In genomic region chr15:64288577-64288976, GRCh38 we compare ENCODE assay signal across 21 cellular contexts.
DNase-seq lines count a peak whose midpoint lies in the region; ATAC-seq and TF ChIP-seq lines count a peak whose summit lies in the region.
"Had no signal": no experiment of that assay in that cellular context is flagged by ENCODE, and none has a peak within 500 bp of the region (broad histone marks: within the 10 kb centered on the region; RNA-seq: fewer than 3 reads in every experiment).

No MANE protein-coding gene starts in this region.

- no peaks in the 10 kb centered on the region for H3K9me3 ChIP-seq in mesenchymal stem cell (ENCODE audit: control insufficient read depth, low read length)
- H3K9me3 ChIP-seq: upper lobe of left lung had no signal

- no peak overlapping the region for H3K18ac ChIP-seq in mesenchymal stem cell (ENCODE audit: low read depth in 1 of 2, low read length in 2 of 2)

- no peaks in the 10 kb centered on the region for H3K27me3 ChIP-seq in mesenchymal stem cell (ENCODE audit: control insufficient read depth in 1 of 2, insufficient read depth in 1 of 2, low read length in 2 of 2)
- H3K27me3 ChIP-seq: dorsolateral prefrontal cortex, upper lobe of left lung had no signal

- H3K14ac ChIP-seq in mesenchymal stem cell (ENCODE audit: low read length in 2 of 2) = no peak overlapping the region

- H3K9me3 Mint-ChIP-seq in stimulated activated memory B cell treated with anti-CD40 and anti-IgM and Interleukin-4, amounts not matched to agents 10 μg/mL and 1 μg/mL and 100 μg/mL, for 72 hours = no peaks in the 10 kb centered on the region
- H3K9me3 Mint-ChIP-seq: activated CD4-positive, alpha-beta memory T cell treated with anti-CD3 and anti-CD28 coated beads for 36 hours; nephron; stimulated activated naive CD8-positive, alpha-beta T cell treated with anti-CD3 and anti-CD28 coated beads, Interleukin-15, Interleukin-2, amounts not matched to agents 100 ng/mL and 50 ng/mL, for 24 hours had no signal

- in situ Hi-C loops in astrocyte of the spinal cord (cut with HindIII; ENCODE audit: low sequenced_read_pairs) = no loop called here

- DNase-seq in EH (ENCODE audit: low read depth) = peak; percentile 57
- peak; percentile 11 for DNase-seq in HS-5 (ENCODE audit: low read depth)
- DNase-seq in astrocyte of the spinal cord (ENCODE audit: low read depth, low spot score) = peak; percentile 10
- DNase-seq in mesenchymal stem cell = peak; percentile 86
- no peak for DNase-seq in pons (ENCODE audit: low spot score)
- no peak for DNase-seq in A172 (ENCODE audit: low spot score)
- DNase-seq: activated CD4-positive, alpha-beta memory T cell treated with anti-CD3 and anti-CD28 coated beads for 36 hours; activated naive CD4-positive, alpha-beta T cell treated with anti-CD3 and anti-CD28 coated beads, Interleukin-2, amount 50 U/mL, for 16 hours; activated T-cell treated with anti-CD3 and anti-CD28 coated beads, Interleukin-2, amount 50 U/mL, for 1 hour; DMS79 treated with DMSO at 0.1 percent for 48 hours; dorsolateral prefrontal cortex; NCI-H1048; NCI-H226; WERI-Rb-1 had no signal

- H3K9ac ChIP-seq in mesenchymal stem cell (ENCODE audit: low read length) = no peak overlapping the region

- H3K23ac ChIP-seq in mesenchymal stem cell (ENCODE audit: low read length in 2 of 2) = no peak overlapping the region

- no peak overlapping the region for H2AFZ ChIP-seq in mesenchymal stem cell (ENCODE audit: low read depth, low read length)

- H3K4me2 ChIP-seq in mesenchymal stem cell (ENCODE audit: low read length, poor library complexity, severe bottlenecking) = no peak overlapping the region

- no peak overlapping the region for H3K27ac ChIP-seq in mesenchymal stem cell (ENCODE audit: low read length, poor library complexity, severe bottlenecking)
- H3K27ac ChIP-seq: dorsolateral prefrontal cortex, upper lobe of left lung, WERI-Rb-1 had no signal

- H3K27me3 Mint-ChIP-seq in stimulated activated memory B cell treated with anti-CD40 and anti-IgM and Interleukin-4, amounts not matched to agents 10 μg/mL and 1 μg/mL and 100 μg/mL, for 72 hours = no peaks in the 10 kb centered on the region
- H3K27me3 Mint-ChIP-seq: activated CD4-positive, alpha-beta memory T cell treated with anti-CD3 and anti-CD28 coated beads for 36 hours; stimulated activated naive CD8-positive, alpha-beta T cell treated with anti-CD3 and anti-CD28 coated beads, Interleukin-15, Interleukin-2, amounts not matched to agents 100 ng/mL and 50 ng/mL, for 24 hours had no signal

- H3K4ac ChIP-seq in mesenchymal stem cell (ENCODE audit: low read depth in 1 of 2, low read length in 2 of 2) = no peak overlapping the region

- peaks cover 4% of the 10 kb centered on the region for H3K4me1 ChIP-seq in mesenchymal stem cell (ENCODE audit: control insufficient read depth, insufficient read depth, low read depth, low read length)

- 20% methylated on average over 1 of the region's 1 CpG for WGBS in mesenchymal stem cell

- no peak overlapping the region for H2AK5ac ChIP-seq in mesenchymal stem cell (ENCODE audit: low read length, severe bottlenecking)

- H3K4me3 Mint-ChIP-seq in stimulated activated memory B cell treated with anti-CD40 and anti-IgM and Interleukin-4, amounts not matched to agents 10 μg/mL and 1 μg/mL and 100 μg/mL, for 72 hours = no peak overlapping the region
- H3K4me3 Mint-ChIP-seq: activated CD4-positive, alpha-beta memory T cell treated with anti-CD3 and anti-CD28 coated beads for 36 hours; nephron; stimulated activated naive CD8-positive, alpha-beta T cell treated with anti-CD3 and anti-CD28 coated beads, Interleukin-15, Interleukin-2, amounts not matched to agents 100 ng/mL and 50 ng/mL, for 24 hours had no signal

- H3K4me3 ChIP-seq in astrocyte of the spinal cord (ENCODE audit: low read depth, low read length) (no peak overlapping the region), mesenchymal stem cell (ENCODE audit: insufficient read depth in 1 of 2, low read depth in 1 of 2, low read length in 2 of 2) (no peak overlapping the region)
- H3K4me3 ChIP-seq: dorsolateral prefrontal cortex, upper lobe of left lung had no signal

- peaks cover 26% of the 10 kb centered on the region for H3K4me1 Mint-ChIP-seq in stimulated activated memory B cell treated with anti-CD40 and anti-IgM and Interleukin-4, amounts not matched to agents 10 μg/mL and 1 μg/mL and 100 μg/mL, for 72 hours

- peaks cover 20% of the 10 kb centered on the region for H3K36me3 Mint-ChIP-seq in stimulated activated memory B cell treated with anti-CD40 and anti-IgM and Interleukin-4, amounts not matched to agents 10 μg/mL and 1 μg/mL and 100 μg/mL, for 72 hours
- H3K36me3 Mint-ChIP-seq: activated CD4-positive, alpha-beta memory T cell treated with anti-CD3 and anti-CD28 coated beads for 36 hours had no signal

- H2BK5ac ChIP-seq in mesenchymal stem cell (ENCODE audit: low read depth, low read length, poor library complexity, severe bottlenecking) = no peak overlapping the region

- H2BK15ac ChIP-seq in mesenchymal stem cell (ENCODE audit: low read depth, poor library complexity, severe bottlenecking) = no peak overlapping the region

- H4K8ac ChIP-seq in mesenchymal stem cell (ENCODE audit: low read length) = no peak overlapping the region

- H4K91ac ChIP-seq in mesenchymal stem cell (ENCODE audit: low read length) = no peak overlapping the region

- peaks cover 9% of the 10 kb centered on the region for H3K79me1 ChIP-seq in mesenchymal stem cell (replicated peaks; ENCODE audit: low read length, poor library complexity, severe bottlenecking)

- no peak overlapping the region for H3K27ac Mint-ChIP-seq in stimulated activated memory B cell treated with anti-CD40 and anti-IgM and Interleukin-4, amounts not matched to agents 10 μg/mL and 1 μg/mL and 100 μg/mL, for 72 hours
- H3K27ac Mint-ChIP-seq: activated CD4-positive, alpha-beta memory T cell treated with anti-CD3 and anti-CD28 coated beads for 36 hours; stimulated activated naive CD8-positive, alpha-beta T cell treated with anti-CD3 and anti-CD28 coated beads, Interleukin-15, Interleukin-2, amounts not matched to agents 100 ng/mL and 50 ng/mL, for 24 hours had no signal

- H2BK12ac ChIP-seq in mesenchymal stem cell (ENCODE audit: low read length in 2 of 2) = no peak overlapping the region

- TF ChIP-seq CTCF in astrocyte of the spinal cord (IDR thresholded peaks at IDR 0.05; ENCODE audit: low read depth, low read length) = no peak

- H2BK120ac ChIP-seq in mesenchymal stem cell (ENCODE audit: low read depth, low read length) = no peak overlapping the region

- H3K36me3 ChIP-seq in mesenchymal stem cell (ENCODE audit: control insufficient read depth in 1 of 2, insufficient read depth in 2 of 2, low read depth in 1 of 2, low read length in 2 of 2) = peaks cover 0 to 2% of the 10 kb centered on the region in 2 experiments
- H3K36me3 ChIP-seq: upper lobe of left lung had no signal

- ATAC-seq in HG03354 (IDR thresholded peaks at IDR 0.05; ENCODE audit: poor library complexity, severe bottlenecking, unreplicated experiment) = no peak
- ATAC-seq in stimulated activated memory B cell treated with anti-CD40 and anti-IgM and Interleukin-4, amounts not matched to agents 10 μg/mL and 1 μg/mL and 100 μg/mL, for 72 hours = no peak
- ATAC-seq: esophagus mucosa, Right ventricle myocardium inferior had no signal

Comparison
In these comparisons a context has a peak if more than half of its experiments do, and no peak if none do; other contexts are left out.
1. DNase-seq: peak in EH (single experiment), HS-5 (single experiment), astrocyte of the spinal cord (single experiment) and mesenchymal stem cell (single experiment); none in pons (single experiment) and A172 (single experiment).